Comparison of ENCODE assay signal across 1 cellular context in genomic region chr14:65160091-65160490, GRCh38.
TF ChIP-seq lines count a peak whose summit lies in the region.

No MANE protein-coding gene starts in this region.

TF ChIP-seq in GM12878, 131 proteins besides CTCF, POLR2A, EP300 and RAD21:
- TF ChIP-seq, protein P1, sequence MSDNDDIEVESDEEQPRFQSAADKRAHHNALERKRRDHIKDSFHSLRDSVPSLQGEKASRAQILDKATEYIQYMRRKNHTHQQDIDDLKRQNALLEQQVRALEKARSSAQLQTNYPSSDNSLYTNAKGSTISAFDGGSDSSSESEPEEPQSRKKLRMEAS (IDR thresholded peaks at IDR 0.05; ENCODE audit: low read depth, low read length), result no peak
- TF ChIP-seq CHD1 (IDR thresholded peaks at IDR 0.05; ENCODE audit: low read depth, low read length) (no peak), ZNF274 (IDR thresholded peaks at IDR 0.05; ENCODE audit: insufficient read depth, insufficient read length) (no peak)
TF ChIP-seq in GM12878: peak in this region for 0.
